ENCODE assay signal across 2 cellular contexts in genomic region chr21:31232344-31232743, GRCh38.
TF ChIP-seq lines count a peak whose summit lies in the region.

No MANE protein-coding gene starts in this region.

TF ChIP-seq in liver, 16 proteins besides CTCF, POLR2A, EP300 and RAD21 (continued from another document):
- TF ChIP-seq REST (IDR thresholded peaks at IDR 0.05) (no peak), HNF4A (conservative IDR thresholded peaks at IDR 0.05) (peak; percentile 28 to 38), NR2F2 (IDR thresholded peaks at IDR 0.05) (no peak)
- TF ChIP-seq, protein P1, sequence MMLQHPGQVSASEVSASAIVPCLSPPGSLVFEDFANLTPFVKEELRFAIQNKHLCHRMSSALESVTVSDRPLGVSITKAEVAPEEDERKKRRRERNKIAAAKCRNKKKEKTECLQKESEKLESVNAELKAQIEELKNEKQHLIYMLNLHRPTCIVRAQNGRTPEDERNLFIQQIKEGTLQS (IDR thresholded peaks at IDR 0.05), result no peak

TF ChIP-seq in HepG2, 621 proteins besides CTCF, POLR2A, EP300 and RAD21 (continued from another document):
- no peak for TF ChIP-seq PBX3 (CRISPR knock-in tag; IDR thresholded peaks at IDR 0.05; ENCODE audit: borderline replicate concordance)
- TF ChIP-seq POGZ (CRISPR knock-in tag; IDR thresholded peaks at IDR 0.05), result no peak
- no peak for TF ChIP-seq SPEN (CRISPR knock-in tag; IDR thresholded peaks at IDR 0.05; ENCODE audit: low read depth)
- TF ChIP-seq CBX1 (IDR thresholded peaks at IDR 0.05; ENCODE audit: low read depth), result no peak
